Comparison of ENCODE assay signal across 34 cellular contexts in genomic region chr20:63315240-63315981, GRCh38. TPM values are rescaled to one million over a fixed set of nuclear protein-coding genes. Genes with fewer than 3 reads are reported as not detected.
DNase-seq lines count a peak whose midpoint lies in the region; ATAC-seq and TF ChIP-seq lines count a peak whose summit lies in the region.
"Had no signal": no experiment of that assay in that cellular context is flagged by ENCODE, and none has a peak within 500 bp of the region (broad histone marks: within the 10 kb centered on the region; RNA-seq: fewer than 3 reads in every experiment).

No MANE protein-coding gene starts in this region.

- DNase-seq in Right ventricle myocardium superior (peak; percentile 37), right atrium auricular region (ENCODE audit: low spot score) (no peak), heart left ventricle (peak in 3 of 5 donors; percentile 17 to 64 (median 25)), neural progenitor cell (ENCODE audit: low spot score) (no peak), NCI-H2196 (lab: John Stamatoyannopoulos, UW; ENCODE audit: unreplicated experiment) (no peak)
- DNase-seq: ACHN; activated CD4-positive, alpha-beta T cell treated with anti-CD3 and anti-CD28 coated beads, Interleukin-2, amount 10 ng/mL, durations not matched to agents 24 days and 14 days; activated gamma-delta T cell treated with Interleukin-2 at 50 U/mL for 16 hours; activated T-cell treated with anti-CD3 and anti-CD28 coated beads, Interleukin-2, amount 50 U/mL, for 4 hours; colonic mucosa; DMS79; effector memory CD4-positive, alpha-beta T cell; GDM1; KBM-7; kidney glomerular epithelial cell; MM.1S; NCI-H1417 treated with DMSO at 0.1 percent for 48 hours; NCI-H2171; NCI-H526; Peyer's patch; SJCRH30; stomach; T1000; WERI-Rb-1 had no signal

- H3K9me3 Mint-ChIP-seq in neural progenitor cell, result no peaks in the 10 kb centered on the region
- H3K9me3 Mint-ChIP-seq: activated CD4-positive, alpha-beta T cell treated with anti-CD3 and anti-CD28 coated beads, Interleukin-2, amount 10 ng/mL, durations not matched to agents 24 days and 14 days; activated T-cell treated with anti-CD3 and anti-CD28 coated beads, Interleukin-2, amount 50 U/mL, for 4 hours; memory B cell had no signal

- peaks cover 15% of the 10 kb centered on the region for H3K4me1 Mint-ChIP-seq in neural progenitor cell
- H3K4me1 Mint-ChIP-seq: activated CD4-positive, alpha-beta T cell treated with anti-CD3 and anti-CD28 coated beads, Interleukin-2, amount 10 ng/mL, durations not matched to agents 24 days and 14 days; memory B cell had no signal

- no peaks in the 10 kb centered on the region for H3K79me2 ChIP-seq in neural progenitor cell (ENCODE audit: low read depth)

- H3K4me3 ChIP-seq in right atrium auricular region (no peak overlapping the region), heart left ventricle (no peak overlapping the region), neural progenitor cell (no peak overlapping the region)
- H3K4me3 ChIP-seq: BLaER1, colonic mucosa, Peyer's patch, SJCRH30, stomach, thyroid gland had no signal

- H3K9ac ChIP-seq in neural progenitor cell, result no peak overlapping the region
- H3K9ac ChIP-seq: BLaER1 had no signal

- H3K27ac ChIP-seq in right atrium auricular region (no peak overlapping the region), heart left ventricle (no peak overlapping the region), neural progenitor cell (no peak overlapping the region)
- H3K27ac ChIP-seq: BLaER1, colonic mucosa, Peyer's patch, SJCRH30, stomach, thyroid gland, WERI-Rb-1 had no signal

- H3K27ac Mint-ChIP-seq in neural progenitor cell, result peak overlapping the region; percentile 42
- H3K27ac Mint-ChIP-seq: activated CD4-positive, alpha-beta T cell treated with anti-CD3 and anti-CD28 coated beads, Interleukin-2, amount 10 ng/mL, durations not matched to agents 24 days and 14 days; memory B cell; progenitor cell of endocrine pancreas had no signal

- H3K4me2 ChIP-seq in neural progenitor cell, result no peak overlapping the region
- H3K4me2 ChIP-seq: BLaER1 had no signal

- H4K20me1 ChIP-seq in neural progenitor cell (ENCODE audit: low read depth), result no peaks in the 10 kb centered on the region
- H4K20me1 ChIP-seq: BLaER1 had no signal

- intact Hi-C loops in Right ventricle myocardium superior (cut with DNase I), result no loop called here
- intact Hi-C loops in heart left ventricle (cut with DNase I), result no loop called here

- no peaks in the 10 kb centered on the region for H3K9me3 ChIP-seq in right atrium auricular region
- H3K9me3 ChIP-seq in heart left ventricle, result no peaks in the 10 kb centered on the region
- no peaks in the 10 kb centered on the region for H3K9me3 ChIP-seq in neural progenitor cell (ENCODE audit: low read depth)
- H3K9me3 ChIP-seq: BLaER1, Caco-2, colonic mucosa, Peyer's patch, SJCRH30, stomach, thyroid gland had no signal

- H3K4me3 Mint-ChIP-seq in neural progenitor cell, result peak overlapping the region; percentile 59
- H3K4me3 Mint-ChIP-seq: activated CD4-positive, alpha-beta T cell treated with anti-CD3 and anti-CD28 coated beads, Interleukin-2, amount 10 ng/mL, durations not matched to agents 24 days and 14 days; activated T-cell treated with anti-CD3 and anti-CD28 coated beads, Interleukin-2, amount 50 U/mL, for 4 hours; memory B cell had no signal

- H3K27me3 ChIP-seq in right atrium auricular region (no peaks in the 10 kb centered on the region), heart left ventricle (peaks cover 0 to 23% (median 0%) of the 10 kb centered on the region in 9 donors), neural progenitor cell (no peaks in the 10 kb centered on the region)
- H3K27me3 ChIP-seq: BLaER1, colonic mucosa, Peyer's patch, thyroid gland had no signal

- H3K27me3 Mint-ChIP-seq in neural progenitor cell (ENCODE audit: insufficient read depth, low read depth), result peaks cover 6% of the 10 kb centered on the region
- H3K27me3 Mint-ChIP-seq: activated CD4-positive, alpha-beta T cell treated with anti-CD3 and anti-CD28 coated beads, Interleukin-2, amount 10 ng/mL, durations not matched to agents 24 days and 14 days; progenitor cell of endocrine pancreas had no signal

- H3K36me3 ChIP-seq in right atrium auricular region (no peaks in the 10 kb centered on the region), heart left ventricle (no peaks in the 10 kb centered on the region), neural progenitor cell (no peaks in the 10 kb centered on the region)
- H3K36me3 ChIP-seq: BLaER1, colonic mucosa, Peyer's patch, SJCRH30, stomach, thyroid gland, WERI-Rb-1 had no signal

- H2AFZ ChIP-seq in neural progenitor cell (replicated peaks), result no peak overlapping the region

- WGBS in heart left ventricle, 4 donors, result 47 to 62% (median 57%) methylated on average over 19 to 23 of the region's 23 CpGs

- H3K4me1 ChIP-seq in right atrium auricular region (no peaks in the 10 kb centered on the region), heart left ventricle (peaks cover 0 to 7% (median 0%) of the 10 kb centered on the region in 12 donors), neural progenitor cell (no peaks in the 10 kb centered on the region)
- H3K4me1 ChIP-seq: colonic mucosa, Peyer's patch, stomach, thyroid gland had no signal

- TF ChIP-seq POLR2A in heart left ventricle (IDR thresholded peaks at IDR 0.05), result no peak

- TF ChIP-seq CTCF in right atrium auricular region (IDR thresholded peaks at IDR 0.05), result no peak
- TF ChIP-seq CTCF in heart left ventricle (IDR thresholded peaks at IDR 0.05), result no peak
- TF ChIP-seq CTCF in neural progenitor cell (IDR thresholded peaks at IDR 0.05), result no peak

- no peaks in the 10 kb centered on the region for H3F3A ChIP-seq in neural progenitor cell (ENCODE audit: low read depth)

- no peaks in the 10 kb centered on the region for H3K36me3 Mint-ChIP-seq in neural progenitor cell
- H3K36me3 Mint-ChIP-seq: memory B cell had no signal

- no peak for ATAC-seq in Right ventricle myocardium superior (ENCODE audit: poor library complexity)
- ATAC-seq in heart left ventricle, result no peak
- ATAC-seq in HG03571 (IDR thresholded peaks at IDR 0.05; ENCODE audit: unreplicated experiment), result no peak
- ATAC-seq in HG03342 (IDR thresholded peaks at IDR 0.05; ENCODE audit: unreplicated experiment), result no peak
- ATAC-seq: activated T-cell treated with anti-CD3 and anti-CD28 coated beads, Interleukin-2, amount 50 U/mL, for 4 hours had no signal

RNA-seq across cellular contexts. Expression of gene COL20A1, which starts 22.4 kb away (rescaled TPM):
- total RNA-seq in Right ventricle myocardium superior (not detected), right atrium auricular region (not detected), heart left ventricle (not detected), neural progenitor cell (ENCODE audit: low replicate concordance) (0.28 and 0.37 TPM in 2 replicates)
- polyA plus RNA-seq in heart left ventricle, result not detected
- total RNA-seq: activated CD4-positive, alpha-beta T cell treated with anti-CD3 and anti-CD28 coated beads, Interleukin-2, amount 10 ng/mL, durations not matched to agents 24 days and 14 days; activated CD8-positive, alpha-beta memory T cell treated with anti-CD3 and anti-CD28 coated beads for 36 hours; activated T-cell treated with anti-CD3 and anti-CD28 coated beads, Interleukin-2, amount 50 U/mL, for 4 hours; colonic mucosa; epithelial cell of proximal tubule; HT1080; Peyer's patch; SJCRH30 had no signal

RNA-seq across cellular contexts. Expression of gene ARFGAP1, which starts 42.8 kb away (rescaled TPM):
- 25.3 TPM for total RNA-seq in Right ventricle myocardium superior
- total RNA-seq in right atrium auricular region, result 10 to 100 TPM; 19.1 to 20.7 TPM
- total RNA-seq in heart left ventricle, result 10 to 100 TPM; 14.3 to 51.6 (median 29.2) TPM
- 10 to 100 TPM; 41.8 to 43.8 TPM for polyA plus RNA-seq in heart left ventricle
- 43.7 and 103 TPM in 2 replicates for total RNA-seq in neural progenitor cell (ENCODE audit: low replicate concordance)

RNA-seq across cellular contexts. Expression of gene CHRNA4, which starts 45.7 kb away (rescaled TPM):
- total RNA-seq in Right ventricle myocardium superior (1.5 TPM), right atrium auricular region (not detected), heart left ventricle (1 to 10 TPM in 2 of 9 donors, under 1 TPM in 2, not detected in 5; 0.16 to 1.5 (median 0.81) TPM), neural progenitor cell (ENCODE audit: low replicate concordance) (0.68 TPM in 1 of 2 replicates, not detected in the other)
- under 1 TPM; 0.06 to 0.23 TPM for polyA plus RNA-seq in heart left ventricle
- total RNA-seq: activated CD4-positive, alpha-beta T cell treated with anti-CD3 and anti-CD28 coated beads, Interleukin-2, amount 10 ng/mL, durations not matched to agents 24 days and 14 days; activated CD8-positive, alpha-beta memory T cell treated with anti-CD3 and anti-CD28 coated beads for 36 hours; activated T-cell treated with anti-CD3 and anti-CD28 coated beads, Interleukin-2, amount 50 U/mL, for 4 hours; epithelial cell of proximal tubule; HT1080; Peyer's patch had no signal

Comparison
In these comparisons a context has a peak if more than half of its experiments do, and no peak if none do; other contexts are left out.
1. DNase-seq: peak in Right ventricle myocardium superior (single experiment) and heart left ventricle (3 of 5); none in right atrium auricular region (single experiment), neural progenitor cell (single experiment) and NCI-H2196 (single experiment).